8 cellular contexts compared by ENCODE assay signal in genomic region chr7:129271500-129272355, GRCh38. TPM values are rescaled to one million over a fixed set of nuclear protein-coding genes. Genes with fewer than 3 reads are reported as not detected.
DNase-seq lines count a peak whose midpoint lies in the region; ATAC-seq, FAIRE-seq and TF ChIP-seq lines count a peak whose summit lies in the region.

No MANE protein-coding gene starts in this region.

- H3F3A ChIP-seq in DOHH2 (ENCODE audit: control insufficient read depth, insufficient read depth) (peaks cover 2% of the 10 kb centered on the region; the same call in 1 of the 2 replicates), PC-9 (ENCODE audit: insufficient read depth, low read depth) (no peaks in the 10 kb centered on the region)

- FAIRE-seq in small intestine (lab: Jason Lieb, UNC): peak; percentile 30

- peak; percentile 34 to 47 for DNase-seq in PC-9
- DNase-seq in activated T-helper 1 cell treated with anti-CD3 and anti-CD28 coated beads, Interleukin-2, amount 50 U/mL, for 16 hours (ENCODE audit: low read depth in 1 of 2, low spot score in 1 of 2): peak; percentile 13 to 32
- DNase-seq in small intestine: peak; percentile 64
- DNase-seq in posterior vena cava (ENCODE audit: low spot score): no peak

- no TSS peak for BruUV-seq in PC-9 (replicated peaks; lab: Mats Ljungman, UMichigan)

- H3K27ac ChIP-seq in DOHH2 (ENCODE audit: low read depth, low read length) (no peak overlapping the region), PC-9 (no peak overlapping the region), gastroesophageal sphincter (no peak overlapping the region), small intestine (ENCODE audit: low read depth in 1 of 2, low read length in 1 of 2) (no peak overlapping the region)

- peak; percentile 66 for ATAC-seq in HG02798 (IDR thresholded peaks at IDR 0.05; ENCODE audit: poor library complexity, unreplicated experiment)
- ATAC-seq in gastroesophageal sphincter: no peak
- no peak for ATAC-seq in HG02884 (IDR thresholded peaks at IDR 0.05; ENCODE audit: unreplicated experiment)

- no peaks in the 10 kb centered on the region for H4K20me1 ChIP-seq in DOHH2 (ENCODE audit: control insufficient read depth, insufficient read depth, low read depth, low read length)
- H4K20me1 ChIP-seq in PC-9 (ENCODE audit: insufficient read depth): no peaks in the 10 kb centered on the region

- H3K4me3 ChIP-seq in DOHH2 (ENCODE audit: low read length): peak overlapping the region; percentile 26; the same call in 1 of the 2 replicates
- no peak overlapping the region for H3K4me3 ChIP-seq in PC-9
- H3K4me3 ChIP-seq in gastroesophageal sphincter: no peak overlapping the region
- no peak overlapping the region for H3K4me3 ChIP-seq in small intestine (ENCODE audit: low read depth in 1 of 2, low read length in 2 of 2)

- H3K27me3 ChIP-seq in DOHH2 (ENCODE audit: control insufficient read depth, low read length) (no peaks in the 10 kb centered on the region), PC-9 (ENCODE audit: insufficient read depth, low read depth) (no peaks in the 10 kb centered on the region), gastroesophageal sphincter (no peaks in the 10 kb centered on the region), small intestine (ENCODE audit: control insufficient read depth in 2 of 2, insufficient read depth in 2 of 2, low read length in 2 of 2) (no peaks in the 10 kb centered on the region)

- H3K9me2 ChIP-seq in DOHH2 (replicated peaks; ENCODE audit: control insufficient read depth, low read length) (no peaks in the 10 kb centered on the region), PC-9 (ENCODE audit: insufficient read depth) (no peaks in the 10 kb centered on the region)

- H3K4me1 ChIP-seq in DOHH2 (ENCODE audit: control insufficient read depth, low read length): peaks cover 10% of the 10 kb centered on the region
- H3K4me1 ChIP-seq in PC-9 (replicated peaks; ENCODE audit: insufficient read depth): peaks cover 2% of the 10 kb centered on the region; the same call in 1 of the 2 replicates
- H3K4me1 ChIP-seq in gastroesophageal sphincter: no peaks in the 10 kb centered on the region
- no peaks in the 10 kb centered on the region for H3K4me1 ChIP-seq in small intestine (ENCODE audit: control insufficient read depth in 2 of 2, insufficient read depth in 1 of 2, low read depth in 1 of 2, low read length in 1 of 2)

- peak; percentile 94 for TF ChIP-seq CTCF in DOHH2 (IDR thresholded peaks at IDR 0.05; ENCODE audit: low read depth, low read length, poor library complexity, severe bottlenecking)
- TF ChIP-seq CTCF in PC-9 (conservative IDR thresholded peaks at IDR 0.05): peak; percentile 70
- peak; percentile 35 to 71 (median 50) for TF ChIP-seq CTCF in gastroesophageal sphincter (IDR thresholded peaks at IDR 0.05)

- 70 to 74% methylated on average over 4 to 5 of the region's 5 CpGs for WGBS in gastroesophageal sphincter (ENCODE audit: low coverage in 1 of 2), 2 donors
- WGBS in small intestine, 3 donors: 70 to 72% (median 70%) methylated on average over 5 of the region's 5 CpGs

- CTCF ChIA-PET in PC-9 (lab: Charles Lee): interaction anchor here (0.5 to 1.0 kb wide), 7 partner anchors 46 to 996 kb away, joined by 3 to 9 read pairs (median 4); no protein-coding TSS in a partner anchor

- H3K9me3 ChIP-seq in DOHH2 (ENCODE audit: control insufficient read depth, insufficient read depth, low read length): peaks cover 10% of the 10 kb centered on the region; the same call in 1 of the 2 replicates
- 0 out of 2 replicates have a peak, but pooled peaks cover 3% of the 10 kb centered on the region for H3K9me3 ChIP-seq in PC-9 (ENCODE audit: insufficient read depth, low read depth)
- no peaks in the 10 kb centered on the region for H3K9me3 ChIP-seq in gastroesophageal sphincter
- no peaks in the 10 kb centered on the region for H3K9me3 ChIP-seq in small intestine (ENCODE audit: control insufficient read depth, low read depth)

- H3K4me2 ChIP-seq in DOHH2 (ENCODE audit: low read length): peak overlapping the region; percentile 49
- no peak overlapping the region for H3K4me2 ChIP-seq in PC-9

- no peak overlapping the region for H2AFZ ChIP-seq in PC-9

- intact Hi-C loops in PC-9 (cut with micrococcal nuclease; ENCODE audit: unreplicated experiment) (loop anchor here (1.0 kb wide), 1 partner anchor 53 kb away; no protein-coding TSS in a partner anchor), posterior vena cava (cut with DNase I) (no loop called here)

- TF ChIP-seq POLR2A in gastroesophageal sphincter (IDR thresholded peaks at IDR 0.05): no peak

- TF ChIP-seq EP300 in gastroesophageal sphincter (IDR thresholded peaks at IDR 0.05): no peak

- H3K36me3 ChIP-seq in DOHH2 (ENCODE audit: control insufficient read depth, low read length) (peaks cover 7% of the 10 kb centered on the region; the same call in 1 of the 2 replicates), PC-9 (ENCODE audit: low read depth) (no peaks in the 10 kb centered on the region), gastroesophageal sphincter (peaks cover 0 to 9% of the 10 kb centered on the region in 2 donors), small intestine (ENCODE audit: control insufficient read depth in 2 of 2, insufficient read depth in 2 of 2, low read length in 2 of 2) (no peaks in the 10 kb centered on the region)

- H3K79me2 ChIP-seq in DOHH2 (ENCODE audit: control insufficient read depth, low read length) (no peaks in the 10 kb centered on the region), PC-9 (ENCODE audit: low read depth) (no peaks in the 10 kb centered on the region)

- POLR2A ChIA-PET in PC-9 (lab: Charles Lee; ENCODE audit: unreplicated experiment): interaction anchor here (0.7 to 0.8 kb wide), 2 partner anchors 27 to 45 kb away, joined by 4 read pairs; no protein-coding TSS in a partner anchor

RNA-seq across cellular contexts. Expression of gene AHCYL2, which starts 46.9 kb away (rescaled TPM):
- total RNA-seq in PC-9 (2021): 15.7 and 16.2 TPM in 2 replicates
- total RNA-seq in gastroesophageal sphincter: 10 to 100 TPM in 3 of 4 donors, 1 to 10 TPM in 1; 8.7 to 17.3 (median 14.2) TPM
- polyA plus RNA-seq in small intestine: 10 to 100 TPM; 18.2 to 25.4 (median 24.4) TPM
- 10 to 100 TPM; 11.2 to 13.6 TPM for total RNA-seq in posterior vena cava
